20 cellular contexts compared by ENCODE assay signal in genomic region chr14:20384886-20385285, GRCh38. TPM values are rescaled to one million over a fixed set of nuclear protein-coding genes. Genes with fewer than 3 reads are reported as not detected.
DNase-seq lines count a peak whose midpoint lies in the region; TF ChIP-seq lines count a peak whose summit lies in the region.
"Had no signal": no experiment of that assay in that cellular context is flagged by ENCODE, and none has a peak within 500 bp of the region (broad histone marks: within the 10 kb centered on the region; RNA-seq: fewer than 3 reads in every experiment).

No MANE protein-coding gene starts in this region.

- H3K27me3 ChIP-seq in left ventricle myocardium inferior (ENCODE audit: low read depth) (no peaks in the 10 kb centered on the region), PC-9 (ENCODE audit: insufficient read depth, low read depth) (no peaks in the 10 kb centered on the region), smooth muscle cell (ENCODE audit: low read depth) (no peaks in the 10 kb centered on the region)
- H3K27me3 ChIP-seq: BLaER1 had no signal

- H3K36me3 Mint-ChIP-seq in activated T-cell treated with anti-CD3 and anti-CD28 coated beads, Interleukin-2, amount 50 U/mL, for 24 hours (ENCODE audit: low read depth) = peaks cover 93% of the 10 kb centered on the region
- peaks cover 46% of the 10 kb centered on the region for H3K36me3 Mint-ChIP-seq in nephron progenitor cell (ENCODE audit: low read depth)

- H3K4me3 Mint-ChIP-seq in activated T-cell treated with anti-CD3 and anti-CD28 coated beads, Interleukin-2, amount 50 U/mL, for 24 hours = no peak overlapping the region
- H3K4me3 Mint-ChIP-seq in nephron progenitor cell = no peak overlapping the region
- H3K4me3 Mint-ChIP-seq: B cell; CD4-positive, CD25-positive, alpha-beta regulatory T cell; CD8-positive, alpha-beta T cell; HFFc6 had no signal

- no peak for DNase-seq in activated T-cell treated with anti-CD3 and anti-CD28 coated beads, Interleukin-2, amount 50 U/mL, for 24 hours
- DNase-seq in activated T-cell treated with anti-CD3 and anti-CD28 coated beads for 4 hours = no peak
- peak; percentile 60 for DNase-seq in cardiac septum (ENCODE audit: low spot score)
- DNase-seq in left ventricle myocardium inferior = no peak
- DNase-seq in nephron progenitor cell = no peak
- DNase-seq in PC-9 = no peak
- DNase-seq in smooth muscle cell (lab: John Stamatoyannopoulos, UW; ENCODE audit: unreplicated experiment) = no peak
- no peak for DNase-seq in GM19238 (ENCODE audit: insufficient read length, low spot score)
- DNase-seq: Caco-2; CD4-positive, CD25-positive, alpha-beta regulatory T cell; CD8-positive, alpha-beta T cell; DMS153; DND-41; GOT3; HFFc6 had no signal

- H4K20me1 ChIP-seq in PC-9 (ENCODE audit: insufficient read depth) = no peaks in the 10 kb centered on the region
- H4K20me1 ChIP-seq in smooth muscle cell (ENCODE audit: low read depth) = no peaks in the 10 kb centered on the region

- H3K4me3 ChIP-seq in left ventricle myocardium inferior = no peak overlapping the region
- no peak overlapping the region for H3K4me3 ChIP-seq in PC-9
- H3K4me3 ChIP-seq in smooth muscle cell = no peak overlapping the region
- H3K4me3 ChIP-seq: BLaER1, HAP-1 had no signal

- no peaks in the 10 kb centered on the region for H3K27me3 Mint-ChIP-seq in activated T-cell treated with anti-CD3 and anti-CD28 coated beads, Interleukin-2, amount 50 U/mL, for 24 hours
- H3K27me3 Mint-ChIP-seq in nephron progenitor cell (ENCODE audit: low read depth, poor library complexity) = no peaks in the 10 kb centered on the region
- H3K27me3 Mint-ChIP-seq: B cell; CD4-positive, CD25-positive, alpha-beta regulatory T cell had no signal

- H3K4me1 Mint-ChIP-seq in activated T-cell treated with anti-CD3 and anti-CD28 coated beads, Interleukin-2, amount 50 U/mL, for 24 hours (ENCODE audit: low read depth) = no peaks in the 10 kb centered on the region
- H3K4me1 Mint-ChIP-seq in nephron progenitor cell = peaks cover 7% of the 10 kb centered on the region
- H3K4me1 Mint-ChIP-seq: CD4-positive, CD25-positive, alpha-beta regulatory T cell had no signal

- H3K4me1 ChIP-seq in left ventricle myocardium inferior (no peaks in the 10 kb centered on the region), PC-9 (replicated peaks; ENCODE audit: insufficient read depth) (no peaks in the 10 kb centered on the region), smooth muscle cell (ENCODE audit: low read depth) (no peaks in the 10 kb centered on the region)
- H3K4me1 ChIP-seq: BLaER1, Caco-2, HAP-1 had no signal

- peaks cover 95% of the 10 kb centered on the region for H3K36me3 ChIP-seq in left ventricle myocardium inferior
- no peaks in the 10 kb centered on the region for H3K36me3 ChIP-seq in PC-9 (ENCODE audit: low read depth)
- peaks cover 5% of the 10 kb centered on the region for H3K36me3 ChIP-seq in smooth muscle cell (ENCODE audit: low read depth)

- H3K9me3 Mint-ChIP-seq in activated T-cell treated with anti-CD3 and anti-CD28 coated beads, Interleukin-2, amount 50 U/mL, for 24 hours = no peaks in the 10 kb centered on the region
- H3K9me3 Mint-ChIP-seq in nephron progenitor cell = no peaks in the 10 kb centered on the region
- H3K9me3 Mint-ChIP-seq: CD4-positive, CD25-positive, alpha-beta regulatory T cell; CD8-positive, alpha-beta T cell; HFFc6 had no signal

- peak overlapping the region; percentile 32 for H3K27ac Mint-ChIP-seq in activated T-cell treated with anti-CD3 and anti-CD28 coated beads, Interleukin-2, amount 50 U/mL, for 24 hours
- H3K27ac Mint-ChIP-seq in nephron progenitor cell = peak overlapping the region; percentile 72
- H3K27ac Mint-ChIP-seq: B cell; CD8-positive, alpha-beta T cell; HFFc6 had no signal

- no peaks in the 10 kb centered on the region for H3K9me2 ChIP-seq in PC-9 (ENCODE audit: insufficient read depth)

- CTCF ChIA-PET in PC-9 (lab: Charles Lee) = no interaction called here

- no peaks in the 10 kb centered on the region for H3K79me2 ChIP-seq in PC-9 (ENCODE audit: low read depth)
- no peaks in the 10 kb centered on the region for H3K79me2 ChIP-seq in smooth muscle cell (ENCODE audit: low read depth)

- TF ChIP-seq CTCF in left ventricle myocardium inferior (IDR thresholded peaks at IDR 0.05; ENCODE audit: borderline replicate concordance) (no peak), nephron progenitor cell (IDR thresholded peaks at IDR 0.05) (no peak), PC-9 (conservative IDR thresholded peaks at IDR 0.05) (no peak), smooth muscle cell (IDR thresholded peaks at IDR 0.05; ENCODE audit: borderline replicate concordance, insufficient read depth, poor library complexity, severe bottlenecking) (no peak)

- H3K9ac ChIP-seq in smooth muscle cell (ENCODE audit: low read depth) = no peak overlapping the region
- H3K9ac ChIP-seq: BLaER1 had no signal

- H2AFZ ChIP-seq in PC-9 = no peak overlapping the region
- no peak overlapping the region for H2AFZ ChIP-seq in smooth muscle cell (ENCODE audit: low read depth)

- H3K4me2 ChIP-seq in PC-9 (no peak overlapping the region), smooth muscle cell (no peak overlapping the region)
- H3K4me2 ChIP-seq: BLaER1 had no signal

- H3K9me3 ChIP-seq in left ventricle myocardium inferior (replicated peaks) (no peaks in the 10 kb centered on the region), PC-9 (ENCODE audit: insufficient read depth, low read depth) (no peaks in the 10 kb centered on the region), smooth muscle cell (replicated peaks; ENCODE audit: low read depth) (no peaks in the 10 kb centered on the region)
- H3K9me3 ChIP-seq: BLaER1, Caco-2, HAP-1 had no signal

- H3F3A ChIP-seq in PC-9 (ENCODE audit: insufficient read depth, low read depth) = no peaks in the 10 kb centered on the region
- H3F3A ChIP-seq in smooth muscle cell (ENCODE audit: low read depth) = no peaks in the 10 kb centered on the region

- POLR2A ChIA-PET in PC-9 (lab: Charles Lee; ENCODE audit: unreplicated experiment) = no interaction called here

- no TSS peak for BruUV-seq in PC-9 (replicated peaks; lab: Mats Ljungman, UMichigan)

- 99% methylated on average over 5 of the region's 5 CpGs for WGBS in smooth muscle cell (ENCODE audit: low lambda C conversion rate)

- H3K27ac ChIP-seq in left ventricle myocardium inferior (replicated peaks) (no peak overlapping the region), PC-9 (no peak overlapping the region), smooth muscle cell (ENCODE audit: low read depth) (no peak overlapping the region)
- H3K27ac ChIP-seq: 22Rv1, BLaER1, C4-2B had no signal

- intact Hi-C loops in cardiac septum (cut with DNase I) = no loop called here
- intact Hi-C loops in left ventricle myocardium inferior (cut with micrococcal nuclease) = no loop called here
- intact Hi-C loops in PC-9 (cut with micrococcal nuclease; ENCODE audit: unreplicated experiment) = no loop called here

RNA-seq across cellular contexts. Expression of gene TEP1, which starts 28.4 kb away (rescaled TPM):
- total RNA-seq in cardiac septum = 15.7 TPM
- 9.7 TPM for total RNA-seq in left ventricle myocardium inferior
- 18.4 and 20.4 TPM in 2 replicates for total RNA-seq in PC-9 (2021)
- total RNA-seq in smooth muscle cell = 10.0 and 10.3 TPM in 2 replicates
- 3.9 and 4.0 TPM in 2 replicates for polyA plus RNA-seq in smooth muscle cell

RNA-seq across cellular contexts. Expression of gene PARP2, which starts 41.5 kb away (rescaled TPM):
- total RNA-seq in cardiac septum (15.2 TPM), left ventricle myocardium inferior (15.6 TPM), PC-9 (2021) (22.1 and 23.3 TPM in 2 replicates), smooth muscle cell (24.0 and 29.2 TPM in 2 replicates)
- polyA plus RNA-seq in smooth muscle cell = 37.3 and 38.7 TPM in 2 replicates

RNA-seq across cellular contexts. Expression of gene KLHL33, which starts 51.1 kb away (rescaled TPM):
- 0.35 TPM for total RNA-seq in cardiac septum
- total RNA-seq in left ventricle myocardium inferior = 0.33 TPM
- total RNA-seq in PC-9 (2021) = 0.11 TPM in 1 of 2 replicates, not detected in the other
- not detected in 2 replicates for total RNA-seq in smooth muscle cell
- polyA plus RNA-seq in smooth muscle cell = 0.04 and 0.08 TPM in 2 replicates
- total RNA-seq: Caco-2 had no signal
- polyA plus RNA-seq: CD4-positive, CD25-positive, alpha-beta regulatory T cell had no signal

RNA-seq across cellular contexts. Expression of gene CCNB1IP1, which starts 51.8 kb away (rescaled TPM):
- total RNA-seq in cardiac septum (61.3 TPM), left ventricle myocardium inferior (53.9 TPM), PC-9 (2021) (30.8 and 34.0 TPM in 2 replicates), smooth muscle cell (65.3 and 70.4 TPM in 2 replicates)
- 16.3 and 25.6 TPM in 2 replicates for polyA plus RNA-seq in smooth muscle cell
